ENCODE assay signal across 8 cellular contexts in genomic region chr11:123246749-123247497, GRCh38. TPM values are rescaled to one million over a fixed set of nuclear protein-coding genes. Genes with fewer than 3 reads are reported as not detected.
DNase-seq lines count a peak whose midpoint lies in the region; ATAC-seq and TF ChIP-seq lines count a peak whose summit lies in the region.

No MANE protein-coding gene starts in this region.

- no peak overlapping the region for H3K27ac ChIP-seq in ascending aorta

- no peaks in the 10 kb centered on the region for H3K27me3 ChIP-seq in ascending aorta
- H3K27me3 ChIP-seq in skeletal muscle satellite cell (ENCODE audit: control insufficient read depth, insufficient read depth, low read length): no peaks in the 10 kb centered on the region

- H3K36me3 ChIP-seq in ascending aorta (no peaks in the 10 kb centered on the region), skeletal muscle satellite cell (ENCODE audit: insufficient read depth, low read length) (no peaks in the 10 kb centered on the region)

- no peak overlapping the region for H3K9ac ChIP-seq in skeletal muscle satellite cell (ENCODE audit: low read depth, low read length)

- intact Hi-C loops in ascending aorta (cut with DNase I): loop anchor here (1.0 kb wide), 2 partner anchors 136 to 144 kb away; no protein-coding TSS in a partner anchor

- peak overlapping the region; percentile 61 for H3K4me2 ChIP-seq in skeletal muscle satellite cell (ENCODE audit: low read length)

- DNase-seq in GM04504 (ENCODE audit: low read depth) (peak; percentile 57), HFF-Myc (ENCODE audit: extremely low read depth, low read depth) (peak; percentile 41), NCI-H1417 (lab: John Stamatoyannopoulos, UW) (peak; percentile 63 to 90 (median 67)), T-helper 9 cell (peak; percentile 75), ascending aorta (ENCODE audit: low spot score in 2 of 2) (peak in 1 of 2 donors; percentile 89), hepatic stellate cell (ENCODE audit: low spot score) (peak; percentile 67)

- no peak for ATAC-seq in HG03457 (IDR thresholded peaks at IDR 0.05; ENCODE audit: unreplicated experiment)

- H3K4me3 ChIP-seq in HFF-Myc (replicated peaks; ENCODE audit: low read depth, low read length): no peak overlapping the region
- H3K4me3 ChIP-seq in ascending aorta: peak overlapping the region in 1 of 2 donors; percentile 24
- no peak overlapping the region for H3K4me3 ChIP-seq in skeletal muscle satellite cell (ENCODE audit: low read length)

- peaks cover 0 to 4% of the 10 kb centered on the region in 2 donors for H3K4me1 ChIP-seq in ascending aorta
- H3K4me1 ChIP-seq in skeletal muscle satellite cell (ENCODE audit: control insufficient read depth, insufficient read depth, low read length): peaks cover 15% of the 10 kb centered on the region

- H3K9me3 ChIP-seq in ascending aorta: no peaks in the 10 kb centered on the region
- H3K9me3 ChIP-seq in skeletal muscle satellite cell (replicated peaks; ENCODE audit: low read length): no peaks in the 10 kb centered on the region

- peak; percentile 98 for TF ChIP-seq CTCF in HFF-Myc (IDR thresholded peaks at IDR 0.05; ENCODE audit: low read depth, low read length, missing control alignments)
- TF ChIP-seq CTCF in ascending aorta (IDR thresholded peaks at IDR 0.05): peak; percentile 90 to 98 (median 95)

RNA-seq across cellular contexts. Expression of gene CLMP, which starts 51.9 kb away (rescaled TPM):
- total RNA-seq in ascending aorta: 70.6 TPM
- total RNA-seq in skeletal muscle satellite cell (2012; rRNA removed): 272 and 284 TPM in 2 replicates
